ENCODE assay signal across 25 cellular contexts in the genomic region with DNA sequence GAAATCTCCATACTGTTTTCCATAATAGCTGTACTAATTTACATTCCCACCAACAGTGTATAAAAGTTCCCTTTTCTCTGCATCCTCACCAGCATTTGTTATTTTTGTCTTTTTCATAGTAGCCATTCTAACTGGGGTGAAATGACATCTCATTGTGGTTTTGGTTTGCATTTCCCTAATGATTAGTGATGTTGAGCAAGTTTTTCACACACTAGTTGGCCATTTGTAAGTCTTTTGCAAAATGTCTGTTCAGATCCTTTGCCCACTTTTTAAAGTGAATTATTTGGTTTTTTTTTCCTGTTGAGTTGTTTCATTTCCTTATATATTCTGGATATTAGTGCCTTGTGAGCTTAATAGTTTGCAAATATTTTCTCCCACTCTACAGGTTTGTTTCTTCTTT.
"Had no signal": no experiment of that assay in that cellular context is flagged by ENCODE, and none has a peak within 500 bp of the region (broad histone marks: within the 10 kb centered on the region; RNA-seq: fewer than 3 reads in every experiment).

No MANE protein-coding gene starts in this region.

- FAIRE-seq: HTR-8/SVneo, K562 had no signal

- ATAC-seq: K562, Panc1, PC-3, T-cell had no signal

- DNase-seq: Kasumi-1; MM.1S; NCI-H1092; NCI-H1105 treated with DMSO at 0.1 percent for 48 hours; NCI-H1417 treated with DMSO at 0.1 percent for 48 hours; NCI-H146; NCI-H1694 treated with DMSO at 0.1 percent for 48 hours; NCI-H1930; NCI-H2081 treated with DMSO at 0.1 percent for 48 hours; NCI-H2171; NCI-H226; NCI-H446; NCI-H510A; NCI-H524 treated with DMSO at 0.1 percent for 48 hours; NCI-H69; NCI-H774; NK-92 treated with Interleukin-12 subunit alpha and Interleukin-12 subunit beta, amount 100 ng/mL, for 24 hours; PC-3; SHP77; SK-N-SH; SW 1271; T-cell had no signal

- H3K4me3 ChIP-seq: K562 had no signal
